ENCODE assay signal across 24 cellular contexts in the genomic region with DNA sequence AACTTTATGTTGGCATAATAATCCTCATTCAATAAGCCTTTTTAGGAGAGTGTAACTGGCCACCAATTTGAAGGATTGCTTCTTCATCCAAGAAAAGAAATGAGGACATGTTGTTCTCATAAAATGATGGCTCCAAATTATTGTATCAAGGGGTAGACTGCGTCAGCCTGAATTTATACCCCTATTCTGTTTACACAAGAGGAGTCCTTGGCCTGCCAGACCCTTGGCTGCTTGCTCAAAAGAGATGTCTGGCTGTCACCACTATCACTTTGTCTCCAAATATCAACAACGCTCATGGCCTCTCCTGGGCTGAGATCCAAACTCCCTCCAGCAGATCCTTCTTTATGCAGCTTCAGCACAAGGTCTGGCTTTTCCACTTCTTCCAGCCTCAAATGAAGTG.
"Had no signal": no experiment of that assay in that cellular context is flagged by ENCODE, and none has a peak within 500 bp of the region (broad histone marks: within the 10 kb centered on the region; RNA-seq: fewer than 3 reads in every experiment).

No MANE protein-coding gene starts in this region.

- H3K4me1 ChIP-seq: colonic mucosa, stomach had no signal

- H3K9me3 Mint-ChIP-seq: activated B cell treated with CpG ODN at 0.5 μM for 24 hours; activated T-cell treated with anti-CD3 and anti-CD28 coated beads, Interleukin-2, amount 50 U/mL, for 24 hours; activated T-helper 17 cell treated with anti-CD3 and anti-CD28 coated beads, Interleukin-2, amount 50 U/mL, for 72 hours; effector memory CD8-positive, alpha-beta T cell; memory B cell; stimulated activated memory B cell treated with anti-CD40 and anti-IgM and Interleukin-4, amounts not matched to agents 10 μg/mL and 1 μg/mL and 100 μg/mL, for 72 hours; type B pancreatic cell had no signal

- H3K27me3 ChIP-seq: colonic mucosa, hepatocyte had no signal

- H3K4me3 Mint-ChIP-seq: activated B cell treated with CpG ODN at 0.5 μM for 24 hours; activated CD4-positive, alpha-beta T cell treated with anti-CD3 and anti-CD28 coated beads for 36 hours; activated naive CD8-positive, alpha-beta T cell; activated T-cell treated with anti-CD3 and anti-CD28 coated beads, Interleukin-2, amount 50 U/mL, for 24 hours; activated T-helper 17 cell treated with anti-CD3 and anti-CD28 coated beads, Interleukin-2, amount 50 U/mL, for 72 hours; effector memory CD8-positive, alpha-beta T cell; memory B cell; nephron progenitor cell; stimulated activated memory B cell treated with anti-CD40 and anti-IgM and Interleukin-4, amounts not matched to agents 10 μg/mL and 1 μg/mL and 100 μg/mL, for 72 hours; type B pancreatic cell had no signal

- H3K27ac Mint-ChIP-seq: activated B cell treated with CpG ODN at 0.5 μM for 24 hours; activated CD4-positive, alpha-beta T cell treated with anti-CD3 and anti-CD28 coated beads for 36 hours; activated naive CD8-positive, alpha-beta T cell; activated T-cell treated with anti-CD3 and anti-CD28 coated beads, Interleukin-2, amount 50 U/mL, for 24 hours; activated T-helper 17 cell treated with anti-CD3 and anti-CD28 coated beads, Interleukin-2, amount 50 U/mL, for 72 hours; effector memory CD8-positive, alpha-beta T cell; memory B cell; nephron progenitor cell; stimulated activated memory B cell treated with anti-CD40 and anti-IgM and Interleukin-4, amounts not matched to agents 10 μg/mL and 1 μg/mL and 100 μg/mL, for 72 hours; type B pancreatic cell had no signal

- ATAC-seq: activated CD4-positive, alpha-beta T cell treated with anti-CD3 and anti-CD28 coated beads for 36 hours; activated T-helper 17 cell treated with anti-CD3 and anti-CD28 coated beads, Interleukin-2, amount 50 U/mL, for 72 hours; effector memory CD8-positive, alpha-beta T cell; esophagus mucosa; sciatic nerve; stimulated activated memory B cell treated with anti-CD40 and anti-IgM and Interleukin-4, amounts not matched to agents 10 μg/mL and 1 μg/mL and 100 μg/mL, for 72 hours had no signal

- H3K4me1 Mint-ChIP-seq: activated B cell treated with CpG ODN at 0.5 μM for 24 hours; activated CD4-positive, alpha-beta T cell treated with anti-CD3 and anti-CD28 coated beads for 36 hours; activated T-helper 17 cell treated with anti-CD3 and anti-CD28 coated beads, Interleukin-2, amount 50 U/mL, for 72 hours; memory B cell; nephron progenitor cell; stimulated activated memory B cell treated with anti-CD40 and anti-IgM and Interleukin-4, amounts not matched to agents 10 μg/mL and 1 μg/mL and 100 μg/mL, for 72 hours had no signal

- H3K27ac ChIP-seq: colonic mucosa, dorsolateral prefrontal cortex, hepatocyte, stomach had no signal

- H3K4me3 ChIP-seq: colonic mucosa, dorsolateral prefrontal cortex, hepatocyte, smooth muscle cell, stomach had no signal

- H3K36me3 ChIP-seq: colonic mucosa, stomach had no signal

- H3K27me3 Mint-ChIP-seq: activated B cell treated with CpG ODN at 0.5 μM for 24 hours; activated CD4-positive, alpha-beta T cell treated with anti-CD3 and anti-CD28 coated beads for 36 hours; activated naive CD8-positive, alpha-beta T cell; activated T-helper 17 cell treated with anti-CD3 and anti-CD28 coated beads, Interleukin-2, amount 50 U/mL, for 72 hours; effector memory CD8-positive, alpha-beta T cell; memory B cell; stimulated activated memory B cell treated with anti-CD40 and anti-IgM and Interleukin-4, amounts not matched to agents 10 μg/mL and 1 μg/mL and 100 μg/mL, for 72 hours; type B pancreatic cell had no signal

- H3K9me3 ChIP-seq: colonic mucosa had no signal

- DNase-seq: activated B cell treated with CpG ODN at 0.5 μM for 24 hours; activated CD4-positive, alpha-beta T cell treated with anti-CD3 and anti-CD28 coated beads for 36 hours; activated CD4-positive, alpha-beta T cell treated with anti-CD3 and anti-CD28 coated beads, Interleukin-2, amount 50 U/mL, for 4 hours; activated CD8-positive, alpha-beta memory T cell treated with anti-CD3 and anti-CD28 coated beads for 24 hours; activated CD8-positive, alpha-beta memory T cell treated with anti-CD3 and anti-CD28 coated beads, Interleukin-2, amount 50 U/mL, for 4 hours; activated T-cell treated with anti-CD3 and anti-CD28 coated beads, Interleukin-2, amount 50 U/mL, for 24 hours; colonic mucosa; dorsolateral prefrontal cortex; effector memory CD8-positive, alpha-beta T cell; foreskin melanocyte; nephron progenitor cell; posterior cingulate gyrus; stimulated activated CD4-positive, alpha-beta T cell treated with anti-CD3 and anti-CD28 coated beads, Interleukin-15, amount 100 ng/mL, for 24 hours; stomach; T-helper 9 cell had no signal

- H3K36me3 Mint-ChIP-seq: activated naive CD8-positive, alpha-beta T cell; memory B cell; stimulated activated memory B cell treated with anti-CD40 and anti-IgM and Interleukin-4, amounts not matched to agents 10 μg/mL and 1 μg/mL and 100 μg/mL, for 72 hours; type B pancreatic cell had no signal
